ENCODE assay signal across 18 cellular contexts in genomic region chr1:220826729-220827128, GRCh38. TPM values are rescaled to one million over a fixed set of nuclear protein-coding genes. Genes with fewer than 3 reads are reported as not detected.
DNase-seq lines count a peak whose midpoint lies in the region; ATAC-seq and TF ChIP-seq lines count a peak whose summit lies in the region.
"Had no signal": no experiment of that assay in that cellular context is flagged by ENCODE, and none has a peak within 500 bp of the region (broad histone marks: within the 10 kb centered on the region; RNA-seq: fewer than 3 reads in every experiment).

No MANE protein-coding gene starts in this region.

- peak overlapping the region; percentile 91 for H2BK15ac ChIP-seq in mesenchymal stem cell (ENCODE audit: low read depth, poor library complexity, severe bottlenecking)

- no peak overlapping the region for H2BK5ac ChIP-seq in mesenchymal stem cell (ENCODE audit: low read depth, low read length, poor library complexity, severe bottlenecking)

- H4K20me1 ChIP-seq in BLaER1 treated with 17β-estradiol and CSF1 and Interleukin-3, amounts not matched to agents 10 nM and 100 nM = no peaks in the 10 kb centered on the region
- no peaks in the 10 kb centered on the region for H4K20me1 ChIP-seq in Karpas-422 (ENCODE audit: insufficient read depth, low read depth, low read length)
- H4K20me1 ChIP-seq: BLaER1 had no signal

- no peak overlapping the region for H2AK5ac ChIP-seq in mesenchymal stem cell (ENCODE audit: low read length, severe bottlenecking)

- no peak overlapping the region for H3K27ac ChIP-seq in BLaER1 treated with 17β-estradiol and CSF1 and Interleukin-3, amounts not matched to agents 10 nM and 100 nM
- H3K27ac ChIP-seq in Karpas-422 (ENCODE audit: low read length) (no peak overlapping the region), mesenchymal stem cell (ENCODE audit: low read length, poor library complexity, severe bottlenecking) (no peak overlapping the region), coronary artery (no peak overlapping the region)
- H3K27ac ChIP-seq: BLaER1, GM23248 had no signal

- peaks cover 0 to 10% (median 0%) of the 10 kb centered on the region in 11 experiments; a peak in 2 of 22 replicates for H3K9me3 ChIP-seq in BLaER1 treated with 17β-estradiol and CSF1 and Interleukin-3, amounts not matched to agents 10 nM and 100 nM (replicated peaks in 1 of 11)
- H3K9me3 ChIP-seq in Karpas-422 (ENCODE audit: low read length) (no peaks in the 10 kb centered on the region), mesenchymal stem cell (ENCODE audit: control insufficient read depth, low read length) (peaks cover 9% of the 10 kb centered on the region)
- H3K9me3 ChIP-seq: BLaER1 had no signal

- peak; percentile 21 for DNase-seq in Karpas-422
- DNase-seq in mesenchymal stem cell = no peak
- no peak for DNase-seq in SKM-1 (lab: John Stamatoyannopoulos, UW; ENCODE audit: unreplicated experiment)
- DNase-seq in coronary artery (ENCODE audit: low spot score) = no peak
- DNase-seq: CD4-positive, alpha-beta T cell; CD8-positive, alpha-beta memory T cell; DMS 273 treated with DMSO at 0.1 percent for 48 hours; DMS79; GDM1; H7; HCEC 1CT had no signal

- H2BK120ac ChIP-seq in mesenchymal stem cell (ENCODE audit: low read depth, low read length) = peak overlapping the region; percentile 62

- H3K18ac ChIP-seq in mesenchymal stem cell (ENCODE audit: low read depth in 1 of 2, low read length in 2 of 2) = peak overlapping the region; percentile 76 to 89

- peak overlapping the region; percentile 67 for H4K91ac ChIP-seq in mesenchymal stem cell (ENCODE audit: low read length)

- no peak overlapping the region for H2AFZ ChIP-seq in Karpas-422 (ENCODE audit: low read length)
- no peak overlapping the region for H2AFZ ChIP-seq in mesenchymal stem cell (ENCODE audit: low read depth, low read length)
- H2AFZ ChIP-seq: GM23248 had no signal

- no peaks in the 10 kb centered on the region for H3K9me2 ChIP-seq in Karpas-422 (replicated peaks; ENCODE audit: insufficient read depth, low read length)

- no peak for TF ChIP-seq CTCF in coronary artery (IDR thresholded peaks at IDR 0.05)

- H3K79me2 ChIP-seq in Karpas-422 (ENCODE audit: low read length) = no peaks in the 10 kb centered on the region

- no peaks in the 10 kb centered on the region for H3K79me1 ChIP-seq in mesenchymal stem cell (replicated peaks; ENCODE audit: low read length, poor library complexity, severe bottlenecking)

- H3K4me3 ChIP-seq in BLaER1 treated with 17β-estradiol and CSF1 and Interleukin-3, amounts not matched to agents 10 nM and 100 nM = no peak overlapping the region
- no peak overlapping the region for H3K4me3 ChIP-seq in Karpas-422 (ENCODE audit: low read length)
- no peak overlapping the region for H3K4me3 ChIP-seq in mesenchymal stem cell (ENCODE audit: insufficient read depth in 1 of 2, low read depth in 1 of 2, low read length in 2 of 2)
- no peak overlapping the region for H3K4me3 ChIP-seq in coronary artery
- H3K4me3 ChIP-seq: BLaER1, GM12878, GM23248 had no signal

- H3K9ac ChIP-seq in BLaER1 treated with 17β-estradiol and CSF1 and Interleukin-3, amounts not matched to agents 10 nM and 100 nM = no peak overlapping the region; a peak in 1 of 22 replicates
- H3K9ac ChIP-seq in Karpas-422 (ENCODE audit: low read length) (no peak overlapping the region), mesenchymal stem cell (ENCODE audit: low read length) (no peak overlapping the region)
- H3K9ac ChIP-seq: BLaER1, GM23248 had no signal

- H3K36me3 ChIP-seq in BLaER1 treated with 17β-estradiol and CSF1 and Interleukin-3, amounts not matched to agents 10 nM and 100 nM = no peaks in the 10 kb centered on the region
- H3K36me3 ChIP-seq in Karpas-422 (ENCODE audit: insufficient read depth, low read length) (no peaks in the 10 kb centered on the region), mesenchymal stem cell (ENCODE audit: control insufficient read depth in 1 of 2, insufficient read depth in 2 of 2, low read depth in 1 of 2, low read length in 2 of 2) (no peaks in the 10 kb centered on the region)
- H3K36me3 ChIP-seq: BLaER1 had no signal

- no peak overlapping the region for H3K14ac ChIP-seq in mesenchymal stem cell (ENCODE audit: low read length in 2 of 2)

- H3K23ac ChIP-seq in mesenchymal stem cell (ENCODE audit: low read length in 2 of 2) = no peak overlapping the region

- H3K4me1 ChIP-seq in BLaER1 treated with 17β-estradiol and CSF1 and Interleukin-3, amounts not matched to agents 10 nM and 100 nM = peaks cover 0 to 11% (median 8%) of the 10 kb centered on the region in 10 experiments; a peak in 14 of 20 replicates
- H3K4me1 ChIP-seq in Karpas-422 (ENCODE audit: low read length) (no peaks in the 10 kb centered on the region), mesenchymal stem cell (ENCODE audit: control insufficient read depth, insufficient read depth, low read depth, low read length) (peaks cover 6% of the 10 kb centered on the region)

- peak overlapping the region; percentile 40 to 51 for H3K4ac ChIP-seq in mesenchymal stem cell (ENCODE audit: low read depth in 1 of 2, low read length in 2 of 2)

- peak overlapping the region; percentile 45 to 97 for H2BK12ac ChIP-seq in mesenchymal stem cell (ENCODE audit: low read length in 2 of 2)

- no peak overlapping the region for H4K8ac ChIP-seq in mesenchymal stem cell (ENCODE audit: low read length)

- H3K4me2 ChIP-seq in BLaER1 treated with 17β-estradiol and CSF1 and Interleukin-3, amounts not matched to agents 10 nM and 100 nM = peak overlapping the region in 8 of 11 experiments; percentile 8 to 58 (median 42); a peak in 10 of 22 replicates
- no peak overlapping the region for H3K4me2 ChIP-seq in Karpas-422 (ENCODE audit: low read depth, low read length, poor library complexity, severe bottlenecking)
- H3K4me2 ChIP-seq in mesenchymal stem cell (ENCODE audit: low read length, poor library complexity, severe bottlenecking) = no peak overlapping the region

- no peak for ATAC-seq in HG02970 (IDR thresholded peaks at IDR 0.05; ENCODE audit: low FRiP score, unreplicated experiment)
- ATAC-seq: GM12878 had no signal

- WGBS in mesenchymal stem cell = 96% methylated on average over 5 of the region's 5 CpGs

- H3K27me3 ChIP-seq in BLaER1 treated with 17β-estradiol and CSF1 and Interleukin-3, amounts not matched to agents 10 nM and 100 nM = no peaks in the 10 kb centered on the region
- no peaks in the 10 kb centered on the region for H3K27me3 ChIP-seq in Karpas-422 (ENCODE audit: low read length)
- H3K27me3 ChIP-seq in mesenchymal stem cell (ENCODE audit: control insufficient read depth in 1 of 2, insufficient read depth in 1 of 2, low read length in 2 of 2) = peaks cover 0 to 5% of the 10 kb centered on the region in 2 experiments
- H3K27me3 ChIP-seq: BLaER1 had no signal

RNA-seq across cellular contexts. Expression of gene MTARC1, which starts 40.0 kb away (rescaled TPM):
- 0.04 TPM in 1 of 2 replicates, not detected in the other for total RNA-seq in Karpas-422 (2014; rRNA removed; shearing (Covaris generic); ENCODE audit: low replicate concordance)
- polyA plus RNA-seq in mesenchymal stem cell (2013, experiment 1 of 2) = 2.4 TPM
- 1.9 TPM for polyA plus RNA-seq in mesenchymal stem cell (2013, experiment 2 of 2)
- total RNA-seq: A172; CD4-positive, alpha-beta T cell; CD8-positive, alpha-beta memory T cell had no signal
- polyA plus RNA-seq: CD8-positive, alpha-beta memory T cell had no signal

RNA-seq across cellular contexts. Expression of gene HLX, which starts 52.5 kb away (rescaled TPM):
- not detected in 2 replicates for total RNA-seq in Karpas-422 (2014; rRNA removed; shearing (Covaris generic); ENCODE audit: low replicate concordance)
- polyA plus RNA-seq in mesenchymal stem cell (2013, experiment 1 of 2) = 37.2 TPM
- 35.9 TPM for polyA plus RNA-seq in mesenchymal stem cell (2013, experiment 2 of 2)
- total RNA-seq: A673; CD8-positive, alpha-beta memory T cell had no signal
- polyA plus RNA-seq: CD8-positive, alpha-beta memory T cell had no signal

Comparison
In these comparisons a context has a peak if more than half of its experiments do, and no peak if none do; other contexts are left out.
1. H3K4me2 ChIP-seq: peak in BLaER1 treated with 17β-estradiol and CSF1 and Interleukin-3, amounts not matched to agents 10 nM and 100 nM (8 of 11); none in Karpas-422 (single experiment) and mesenchymal stem cell (single experiment).